ENCODE assay signal across 12 cellular contexts in genomic region chr12:106586803-106587684, GRCh38. TPM values are rescaled to one million over a fixed set of nuclear protein-coding genes. Genes with fewer than 3 reads are reported as not detected.
A peak's percentile ranks its signal among the peaks of the same experiment; 100 is the strongest.
DNase-seq lines count a peak whose midpoint lies in the region; ATAC-seq and TF ChIP-seq lines count a peak whose summit lies in the region.
"Had no signal": no experiment of that assay in that cellular context is flagged by ENCODE, and none has a peak within 500 bp of the region (broad histone marks: within the 10 kb centered on the region; RNA-seq: fewer than 3 reads in every experiment).

No MANE protein-coding gene starts in this region.

- no peak overlapping the region for H3K27ac Mint-ChIP-seq in type B pancreatic cell

- H3K4ac ChIP-seq in mesenchymal stem cell (ENCODE audit: low read depth in 1 of 2, low read length in 2 of 2) = no peak overlapping the region

- H3K4me2 ChIP-seq in mammary epithelial cell (ENCODE audit: insufficient read depth, low read depth, low read length) (no peak overlapping the region), mesenchymal stem cell (ENCODE audit: low read length, poor library complexity, severe bottlenecking) (peak overlapping the region; percentile 60)

- no peak overlapping the region for H3K18ac ChIP-seq in mesenchymal stem cell (ENCODE audit: low read depth in 1 of 2, low read length in 2 of 2)

- no peaks in the 10 kb centered on the region for H3K79me2 ChIP-seq in mammary epithelial cell (ENCODE audit: insufficient read depth, low read length)

- in situ Hi-C loops in mammary epithelial cell (cut with MboI; ENCODE audit: low sequenced_read_pairs in 2 of 2) = no loop called here
- in situ Hi-C loops in brain microvascular endothelial cell (cut with HindIII; ENCODE audit: low pct_ligation_motif_present, low sequenced_read_pairs) = no loop called here

- DNase-seq in heart left ventricle (no peak), Right ventricle myocardium inferior (ENCODE audit: missing footprints) (no peak), mammary epithelial cell (peak; percentile 11), mesenchymal stem cell (peak; percentile 5), type B pancreatic cell (ENCODE audit: extremely low spot score, unreplicated experiment) (no peak), brain microvascular endothelial cell (no peak)
- DNase-seq: KBM-7, NCI-H748 treated with DMSO at 0.1 percent for 48 hours, T-helper 2 cell had no signal

- peaks cover 7% of the 10 kb centered on the region for H3K4me1 Mint-ChIP-seq in type B pancreatic cell (ENCODE audit: unreplicated experiment)

- H3K9me3 ChIP-seq in heart left ventricle (no peaks in the 10 kb centered on the region), mammary epithelial cell (replicated peaks; ENCODE audit: insufficient read depth, low read length) (no peaks in the 10 kb centered on the region), mesenchymal stem cell (ENCODE audit: control insufficient read depth, low read length) (no peaks in the 10 kb centered on the region)

- H2BK12ac ChIP-seq in mesenchymal stem cell (ENCODE audit: low read length in 2 of 2) = no peak overlapping the region

- intact Hi-C loops in heart left ventricle (cut with DNase I) = no loop called here
- intact Hi-C loops in Right ventricle myocardium inferior (cut with DNase I) = no loop called here
- intact Hi-C loops in mammary epithelial cell (cut with micrococcal nuclease) = no loop called here

- H3K27me3 Mint-ChIP-seq in type B pancreatic cell = peaks cover 93% of the 10 kb centered on the region

- H4K20me1 ChIP-seq in mammary epithelial cell (ENCODE audit: insufficient read depth, low read length) = no peaks in the 10 kb centered on the region

- H3K36me3 Mint-ChIP-seq in type B pancreatic cell = no peaks in the 10 kb centered on the region

- H3K27me3 ChIP-seq in heart left ventricle (peaks cover 40 to 100% (median 78%) of the 10 kb centered on the region in 9 donors), mammary epithelial cell (ENCODE audit: insufficient read depth, low read length) (peaks cover 55% of the 10 kb centered on the region), mesenchymal stem cell (ENCODE audit: control insufficient read depth in 1 of 2, insufficient read depth in 1 of 2, low read length in 2 of 2) (peaks cover 84 to 86% of the 10 kb centered on the region in 2 experiments), brain microvascular endothelial cell (replicated peaks) (peaks cover 77% of the 10 kb centered on the region)

- no peak overlapping the region for H3K14ac ChIP-seq in mesenchymal stem cell (ENCODE audit: low read length in 2 of 2)

- H3K36me3 ChIP-seq in heart left ventricle (no peaks in the 10 kb centered on the region), mammary epithelial cell (ENCODE audit: insufficient read depth, low read length) (no peaks in the 10 kb centered on the region), mesenchymal stem cell (ENCODE audit: control insufficient read depth in 1 of 2, insufficient read depth in 2 of 2, low read depth in 1 of 2, low read length in 2 of 2) (peaks cover 0 to 5% of the 10 kb centered on the region in 2 experiments), brain microvascular endothelial cell (replicated peaks) (no peaks in the 10 kb centered on the region)

- no TSS peak for BruUV-seq in mammary epithelial cell (replicated peaks; lab: Mats Ljungman, UMichigan)

- TF ChIP-seq CTCF in heart left ventricle (IDR thresholded peaks at IDR 0.05) (no peak), mammary epithelial cell (conservative IDR thresholded peaks at IDR 0.05 in 1 of 2, IDR thresholded peaks at IDR 0.05 in 1 of 2; ENCODE audit: extremely low read depth in 1 of 2, insufficient read depth in 1 of 2, low read depth in 1 of 2, low read length in 2 of 2) (no peak), type B pancreatic cell (conservative IDR thresholded peaks at IDR 0.05) (no peak), brain microvascular endothelial cell (IDR thresholded peaks at IDR 0.05; ENCODE audit: low read depth, low read length, missing control alignments) (no peak)

- H2BK15ac ChIP-seq in mesenchymal stem cell (ENCODE audit: low read depth, poor library complexity, severe bottlenecking) = no peak overlapping the region

- H4K8ac ChIP-seq in mesenchymal stem cell (ENCODE audit: low read length) = no peak overlapping the region

- no peak overlapping the region for H2BK5ac ChIP-seq in mesenchymal stem cell (ENCODE audit: low read depth, low read length, poor library complexity, severe bottlenecking)

- CTCF ChIA-PET in mammary epithelial cell (lab: Charles Lee; ENCODE audit: low non-redundant PET) = no interaction called here

- no peak overlapping the region for H3K27ac ChIP-seq in heart left ventricle
- no peak overlapping the region for H3K27ac ChIP-seq in mammary epithelial cell (ENCODE audit: insufficient read depth, low read depth, low read length)
- H3K27ac ChIP-seq in mesenchymal stem cell (ENCODE audit: low read length, poor library complexity, severe bottlenecking) = no peak overlapping the region
- H3K27ac ChIP-seq in brain microvascular endothelial cell = no peak overlapping the region

- no peak overlapping the region for H4K91ac ChIP-seq in mesenchymal stem cell (ENCODE audit: low read length)

- H3K9me3 Mint-ChIP-seq in type B pancreatic cell = no peaks in the 10 kb centered on the region

- dilution Hi-C loops in mammary epithelial cell (cut with HindIII; ENCODE audit: low sequenced_read_pairs) = no loop called here

- no peaks in the 10 kb centered on the region for H3K79me1 ChIP-seq in mesenchymal stem cell (replicated peaks; ENCODE audit: low read length, poor library complexity, severe bottlenecking)

- H3K23ac ChIP-seq in mesenchymal stem cell (ENCODE audit: low read length in 2 of 2) = no peak overlapping the region

- no peak overlapping the region for H2BK120ac ChIP-seq in mesenchymal stem cell (ENCODE audit: low read depth, low read length)

- H3K9ac ChIP-seq in mammary epithelial cell (ENCODE audit: insufficient read depth, low read length) = no peak overlapping the region
- H3K9ac ChIP-seq in mesenchymal stem cell (ENCODE audit: low read length) = no peak overlapping the region

- peaks cover 0 to 53% (median 31%) of the 10 kb centered on the region in 12 donors for H3K4me1 ChIP-seq in heart left ventricle
- peaks cover 8% of the 10 kb centered on the region for H3K4me1 ChIP-seq in mammary epithelial cell (ENCODE audit: insufficient read depth, low read length)
- peaks cover 38% of the 10 kb centered on the region for H3K4me1 ChIP-seq in mesenchymal stem cell (ENCODE audit: control insufficient read depth, insufficient read depth, low read depth, low read length)

- ATAC-seq in heart left ventricle (peak in 3 of 4 donors; percentile 18 to 34 (median 26)), Right ventricle myocardium inferior (no peak), HG03045 (IDR thresholded peaks at IDR 0.05; ENCODE audit: unreplicated experiment) (no peak), GM21526 (IDR thresholded peaks at IDR 0.05; ENCODE audit: low FRiP score, unreplicated experiment) (no peak)

- no peak overlapping the region for H2AFZ ChIP-seq in mammary epithelial cell (ENCODE audit: low read depth, low read length)
- no peak overlapping the region for H2AFZ ChIP-seq in mesenchymal stem cell (ENCODE audit: low read depth, low read length)

- peak overlapping the region; percentile 85 for H3K4me3 Mint-ChIP-seq in type B pancreatic cell

- no peak overlapping the region for H2AK5ac ChIP-seq in mesenchymal stem cell (ENCODE audit: low read length, severe bottlenecking)

- no peak for TF ChIP-seq POLR2A in heart left ventricle (IDR thresholded peaks at IDR 0.05)

- H3K4me3 ChIP-seq in heart left ventricle = peak overlapping the region in 9 of 12 donors; percentile 4 to 34 (median 15)
- no peak overlapping the region for H3K4me3 ChIP-seq in mammary epithelial cell (replicated peaks in 1 of 3; ENCODE audit: insufficient read depth in 1 of 3, low read depth in 2 of 3, low read length in 3 of 3)
- no peak overlapping the region for H3K4me3 ChIP-seq in mesenchymal stem cell (ENCODE audit: insufficient read depth in 1 of 2, low read depth in 1 of 2, low read length in 2 of 2)
- H3K4me3 ChIP-seq in brain microvascular endothelial cell (ENCODE audit: low read depth, low read length) = no peak overlapping the region

- WGBS in heart left ventricle, 4 donors = 0 to 2% (median 1%) methylated on average over 45 to 62 of the region's 62 CpGs
- WGBS in mammary epithelial cell (ENCODE audit: low coverage, missing lambda C conversion rate) = 19% methylated on average over 14 of the region's 62 CpGs
- 2% methylated on average over 57 of the region's 62 CpGs for WGBS in mesenchymal stem cell

RNA-seq across cellular contexts. Expression of gene RFX4, which starts 4.2 kb away (rescaled TPM):
- total RNA-seq in heart left ventricle (under 1 TPM in 2 of 9 donors, not detected in 7; 0.09 TPM), Right ventricle myocardium inferior (not detected), mammary epithelial cell (not detected), type B pancreatic cell (ENCODE audit: low replicate concordance) (0.29 and 25.4 TPM in 2 replicates)
- polyA plus RNA-seq in heart left ventricle (not detected), mammary epithelial cell (not detected)
- polyA minus RNA-seq in mammary epithelial cell = not detected
- polyA plus RNA-seq in mesenchymal stem cell (2013, experiment 1 of 2) = not detected
- polyA plus RNA-seq in mesenchymal stem cell (2013, experiment 2 of 2) = not detected
- polyA plus RNA-seq: BJ had no signal

Comparison
In these comparisons a context has a peak if more than half of its experiments do, and no peak if none do; other contexts are left out.
1. ATAC-seq: peak in heart left ventricle (3 of 4); none in Right ventricle myocardium inferior (single experiment), HG03045 (single experiment) and GM21526 (single experiment).
2. DNase-seq: peak in mammary epithelial cell (single experiment) and mesenchymal stem cell (single experiment); none in heart left ventricle (0 of 5), Right ventricle myocardium inferior (single experiment), type B pancreatic cell (single experiment) and brain microvascular endothelial cell (single experiment).
3. H3K4me3 ChIP-seq: peak in heart left ventricle (9 of 12); none in mammary epithelial cell (0 of 3), mesenchymal stem cell (0 of 2) and brain microvascular endothelial cell (single experiment).